In genomic region chr13:109272595-109273325, GRCh38 we compare ENCODE assay signal across 18 cellular contexts.
DNase-seq lines count a peak whose midpoint lies in the region; ATAC-seq and TF ChIP-seq lines count a peak whose summit lies in the region.
"Had no signal": no experiment of that assay in that cellular context is flagged by ENCODE, and none has a peak within 500 bp of the region (broad histone marks: within the 10 kb centered on the region; RNA-seq: fewer than 3 reads in every experiment).

No MANE protein-coding gene starts in this region.

- H3K27me3 ChIP-seq in Caco-2 (replicated peaks; ENCODE audit: control insufficient read depth, insufficient read depth, low read length) (no peaks in the 10 kb centered on the region), ovary (no peaks in the 10 kb centered on the region)
- H3K27me3 ChIP-seq: spleen, uterus had no signal

- ATAC-seq in HG02798 (IDR thresholded peaks at IDR 0.05; ENCODE audit: poor library complexity, unreplicated experiment), result no peak
- ATAC-seq: activated CD8-positive, alpha-beta T cell treated with anti-CD3 and anti-CD28 coated beads for 36 hours; activated T-helper 17 cell treated with anti-CD3 and anti-CD28 coated beads, Interleukin-2, amount 50 U/mL, for 72 hours had no signal

- H3K9me3 Mint-ChIP-seq in Caco-2 (ENCODE audit: unreplicated experiment) (peaks cover 3% of the 10 kb centered on the region), chondrocyte (ENCODE audit: low read depth) (no peaks in the 10 kb centered on the region)
- H3K9me3 Mint-ChIP-seq: activated CD8-positive, alpha-beta T cell treated with anti-CD3 and anti-CD28 coated beads for 36 hours; activated T-helper 17 cell treated with anti-CD3 and anti-CD28 coated beads, Interleukin-2, amount 50 U/mL, for 72 hours had no signal

- POLR2A ChIA-PET in Caco-2 (lab: Charles Lee), result interaction anchor here (2.8 kb wide), 1 partner anchor 16 kb away, joined by 8 read pairs; no protein-coding TSS in a partner anchor

- peaks cover 67% of the 10 kb centered on the region for H3K4me1 Mint-ChIP-seq in Caco-2 (ENCODE audit: low read depth, unreplicated experiment)
- peaks cover 45% of the 10 kb centered on the region for H3K4me1 Mint-ChIP-seq in chondrocyte (ENCODE audit: low read depth)
- H3K4me1 Mint-ChIP-seq: activated T-helper 17 cell treated with anti-CD3 and anti-CD28 coated beads, Interleukin-2, amount 50 U/mL, for 72 hours had no signal

- H3K27me3 Mint-ChIP-seq in Caco-2 (ENCODE audit: insufficient read depth, unreplicated experiment) (no peaks in the 10 kb centered on the region), chondrocyte (ENCODE audit: low read depth) (no peaks in the 10 kb centered on the region)
- H3K27me3 Mint-ChIP-seq: activated CD8-positive, alpha-beta T cell treated with anti-CD3 and anti-CD28 coated beads for 36 hours had no signal

- DNase-seq in Caco-2 (no peak), NCI-H226 (peak; percentile 16), chondrocyte (ENCODE audit: low spot score) (no peak), COLO668 (lab: John Stamatoyannopoulos, UW; ENCODE audit: unreplicated experiment) (no peak), ovary (no peak), posterior cingulate gyrus (no peak)
- DNase-seq: activated CD8-positive, alpha-beta T cell treated with anti-CD3 and anti-CD28 coated beads for 36 hours; islet precursor cell; NCI-H1694 treated with DMSO at 0.1 percent for 48 hours; NCI-H510A treated with DMSO at 0.1 percent for 48 hours; occipital lobe; spleen; stimulated activated naive CD4-positive, alpha-beta T cell treated with Interleukin-2 at 50 U/mL for 16 hours; uterus had no signal

- TF ChIP-seq CTCF in Caco-2 (IDR thresholded peaks at IDR 0.05; ENCODE audit: insufficient read depth in 1 of 2, low read depth in 1 of 2, low read length in 1 of 2, severe bottlenecking in 1 of 2, unreplicated experiment in 1 of 2) (no peak), chondrocyte (IDR thresholded peaks at IDR 0.05) (no peak), ovary (IDR thresholded peaks at IDR 0.05) (no peak)

- H3K4me1 ChIP-seq in Caco-2 (peaks cover 58% of the 10 kb centered on the region), mesodermal cell (ENCODE audit: control insufficient read depth, insufficient read depth, low read length, poor library complexity, severe bottlenecking) (peaks cover 35% of the 10 kb centered on the region), ovary (ENCODE audit: insufficient read depth) (peaks cover 2% of the 10 kb centered on the region)
- H3K4me1 ChIP-seq: spleen, uterus had no signal

- no peaks in the 10 kb centered on the region for H3K9me3 ChIP-seq in Caco-2
- H3K9me3 ChIP-seq in mesodermal cell (ENCODE audit: control insufficient read depth, low read length), result no peaks in the 10 kb centered on the region
- H3K9me3 ChIP-seq in ovary, result no peaks in the 10 kb centered on the region
- H3K9me3 ChIP-seq: spleen, uterus had no signal

- no peak for TF ChIP-seq POLR2A in ovary (IDR thresholded peaks at IDR 0.05)

- intact Hi-C loops in Caco-2 (cut with micrococcal nuclease; ENCODE audit: unreplicated experiment) (loop anchor here (5.0 to 10.0 kb wide), 2 partner anchors 55 to 512 kb away; partner anchors contain the start of gene IRS2), ovary (cut with DNase I) (no loop called here), posterior cingulate gyrus (cut with DNase I) (no loop called here)

- H3K27ac Mint-ChIP-seq in Caco-2 (ENCODE audit: unreplicated experiment) (peak overlapping the region; percentile 95), chondrocyte (ENCODE audit: unreplicated experiment) (peak overlapping the region; percentile 73)
- H3K27ac Mint-ChIP-seq: activated CD8-positive, alpha-beta T cell treated with anti-CD3 and anti-CD28 coated beads for 36 hours; activated T-helper 17 cell treated with anti-CD3 and anti-CD28 coated beads, Interleukin-2, amount 50 U/mL, for 72 hours had no signal

- BruUV-seq in Caco-2 (replicated peaks; lab: Mats Ljungman, UMichigan), result no TSS peak

- CTCF ChIA-PET in Caco-2 (lab: Charles Lee), result no interaction called here

- WGBS in mesodermal cell (ENCODE audit: insufficient coverage in 2 of 2), 2 experiments, result 100% methylated on average over 1 of the region's 6 CpGs; no CpG with 5 or more reads in 1 of the 2 experiments
- WGBS in ovary, 3 donors, result 76 to 77% (median 77%) methylated on average over 6 of the region's 6 CpGs

- peaks cover 87% of the 10 kb centered on the region for H3K36me3 Mint-ChIP-seq in Caco-2 (ENCODE audit: insufficient read depth, unreplicated experiment)
- H3K36me3 Mint-ChIP-seq in chondrocyte (ENCODE audit: low read depth), result no peaks in the 10 kb centered on the region

- H3K36me3 ChIP-seq in Caco-2 (ENCODE audit: control insufficient read depth, insufficient read depth, low read length) (no peaks in the 10 kb centered on the region), mesodermal cell (ENCODE audit: control insufficient read depth, insufficient read depth, low read length) (no peaks in the 10 kb centered on the region), ovary (no peaks in the 10 kb centered on the region)
- H3K36me3 ChIP-seq: spleen, uterus had no signal

- TF ChIP-seq EP300 in ovary (IDR thresholded peaks at IDR 0.05), result no peak

- H3K4me3 Mint-ChIP-seq in Caco-2 (ENCODE audit: unreplicated experiment) (peak overlapping the region; percentile 63), chondrocyte (ENCODE audit: unreplicated experiment) (peak overlapping the region; percentile 27)
- H3K4me3 Mint-ChIP-seq: activated CD8-positive, alpha-beta T cell treated with anti-CD3 and anti-CD28 coated beads for 36 hours; activated T-helper 17 cell treated with anti-CD3 and anti-CD28 coated beads, Interleukin-2, amount 50 U/mL, for 72 hours had no signal

- H3K27ac ChIP-seq in mesodermal cell (ENCODE audit: low read depth, low read length, severe bottlenecking), result peak overlapping the region; percentile 66
- no peak overlapping the region for H3K27ac ChIP-seq in ovary
- H3K27ac ChIP-seq: HL-60, uterus had no signal

- H3K4me3 ChIP-seq in Caco-2 (ENCODE audit: low read depth, low read length), result no peak overlapping the region
- H3K4me3 ChIP-seq in mesodermal cell (ENCODE audit: extremely low read depth, insufficient read depth, low read length, poor library complexity, severe bottlenecking), result peak overlapping the region; percentile 8
- H3K4me3 ChIP-seq in ovary, result no peak overlapping the region
- H3K4me3 ChIP-seq: spleen, uterus had no signal
